ENCODE assay signal across 21 cellular contexts in the genomic region with DNA sequence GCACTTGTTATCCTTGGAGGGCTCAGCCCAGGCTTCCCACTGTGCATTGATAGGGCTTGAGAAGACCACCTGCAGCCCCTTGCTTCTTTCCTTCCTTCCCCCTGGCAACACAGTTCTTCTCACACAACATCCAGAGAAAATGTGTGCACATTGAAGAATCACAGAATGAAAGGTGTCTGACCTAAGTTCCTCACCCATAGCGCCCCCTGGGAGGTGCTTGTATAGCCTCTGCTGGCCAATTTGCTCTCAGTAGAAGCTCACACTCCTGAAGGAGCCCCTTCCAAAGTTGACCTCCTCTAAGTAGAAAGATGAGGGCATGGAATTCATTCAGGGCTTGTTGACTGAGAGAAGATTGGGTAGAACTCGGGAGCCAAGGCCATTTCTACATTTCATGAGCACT.
DNase-seq lines count a peak whose midpoint lies in the region; ATAC-seq and TF ChIP-seq lines count a peak whose summit lies in the region.
"Had no signal": no experiment of that assay in that cellular context is flagged by ENCODE, and none has a peak within 500 bp of the region (broad histone marks: within the 10 kb centered on the region; RNA-seq: fewer than 3 reads in every experiment).

No MANE protein-coding gene starts in this region.

- H3K27me3 ChIP-seq in neural progenitor cell (no peaks in the 10 kb centered on the region), esophagus squamous epithelium (no peaks in the 10 kb centered on the region)
- H3K27me3 ChIP-seq: heart left ventricle, tibial artery had no signal

- ATAC-seq in WTC11: peak; percentile 74
- ATAC-seq in HG02610 (IDR thresholded peaks at IDR 0.05; ENCODE audit: unreplicated experiment): no peak
- no peak for ATAC-seq in GM19467 (IDR thresholded peaks at IDR 0.05; ENCODE audit: unreplicated experiment)
- ATAC-seq: heart left ventricle had no signal

- H3K4me3 Mint-ChIP-seq in WTC11: no peak overlapping the region
- no peak overlapping the region for H3K4me3 Mint-ChIP-seq in neural progenitor cell
- H3K4me3 Mint-ChIP-seq: activated T-helper 1 cell treated with anti-CD3 and anti-CD28 coated beads, Interleukin-12 subunit alpha, Interleukin-12 subunit beta, Interleukin-2, Interleukin-4 antibody, amounts not matched to agents 30 ng/mL and 10 ng/mL and 1 ng/mL, durations not matched to agents 14 hours and 24 hours and 36 hours; CD4-positive, CD25-positive, alpha-beta regulatory T cell; IgD-negative memory B cell had no signal

- no peak overlapping the region for H3K4me3 ChIP-seq in neural progenitor cell
- no peak overlapping the region for H3K4me3 ChIP-seq in esophagus squamous epithelium
- H3K4me3 ChIP-seq: heart left ventricle, left ventricle myocardium inferior, tibial artery had no signal

- TF ChIP-seq POLR2A in esophagus squamous epithelium (IDR thresholded peaks at IDR 0.05): no peak

- CTCF ChIA-PET in WTC11 (lab: Charles Lee): interaction anchor here (0.6 to 1.1 kb wide), 6 partner anchors 10 to 26 kb away, joined by 3 to 5 read pairs (median 3); no protein-coding TSS in a partner anchor

- no peaks in the 10 kb centered on the region for H3K4me1 ChIP-seq in neural progenitor cell
- no peaks in the 10 kb centered on the region for H3K4me1 ChIP-seq in esophagus squamous epithelium
- H3K4me1 ChIP-seq: heart left ventricle, left ventricle myocardium inferior had no signal

- H3F3A ChIP-seq in neural progenitor cell (ENCODE audit: low read depth): no peaks in the 10 kb centered on the region

- intact Hi-C loops in esophagus squamous epithelium (cut with DNase I): no loop called here

- H4K20me1 ChIP-seq in neural progenitor cell (ENCODE audit: low read depth): no peaks in the 10 kb centered on the region

- H3K4me1 Mint-ChIP-seq in WTC11 (peaks cover 7% of the 10 kb centered on the region), neural progenitor cell (peaks cover 10% of the 10 kb centered on the region)
- H3K4me1 Mint-ChIP-seq: CD4-positive, CD25-positive, alpha-beta regulatory T cell; IgD-negative memory B cell; naive B cell had no signal

- H3K27ac Mint-ChIP-seq in WTC11 (no peak overlapping the region), neural progenitor cell (no peak overlapping the region)
- H3K27ac Mint-ChIP-seq: activated T-helper 1 cell treated with anti-CD3 and anti-CD28 coated beads, Interleukin-12 subunit alpha, Interleukin-12 subunit beta, Interleukin-2, Interleukin-4 antibody, amounts not matched to agents 30 ng/mL and 10 ng/mL and 1 ng/mL, durations not matched to agents 14 hours and 24 hours and 36 hours; CD4-positive, CD25-positive, alpha-beta regulatory T cell; IgD-negative memory B cell; naive B cell had no signal

- DNase-seq in DMS 273 (lab: John Stamatoyannopoulos, UW; ENCODE audit: unreplicated experiment) (peak; percentile 65), DMS 273 treated with DMSO at 0.1 percent for 48 hours (lab: John Stamatoyannopoulos, UW) (no peak), HT-29 (ENCODE audit: low spot score) (peak; percentile 22), WTC11 (ENCODE audit: low spot score) (peak; percentile 66), neural progenitor cell (ENCODE audit: low spot score) (peak; percentile 54), esophagus squamous epithelium (lab: John Stamatoyannopoulos, UW) (no peak)
- DNase-seq: 8988T; amniotic stem cell; CD4-positive, CD25-positive, alpha-beta regulatory T cell; GOT3; heart left ventricle; left ventricle myocardium inferior; naive B cell; NCI-H1436 treated with DMSO at 0.1 percent for 48 hours; tibial artery had no signal

- 14 to 80% methylated on average over 1 to 2 of the region's 2 CpGs for WGBS in esophagus squamous epithelium, 2 donors

- no peak overlapping the region for H3K9ac ChIP-seq in neural progenitor cell

- H3K9me3 ChIP-seq in neural progenitor cell (ENCODE audit: low read depth) (no peaks in the 10 kb centered on the region), esophagus squamous epithelium (no peaks in the 10 kb centered on the region)
- H3K9me3 ChIP-seq: heart left ventricle, left ventricle myocardium inferior, tibial artery had no signal

- no peak overlapping the region for H3K4me2 ChIP-seq in neural progenitor cell

- H3K36me3 ChIP-seq in neural progenitor cell (peaks cover under 1% of the 10 kb centered on the region), esophagus squamous epithelium (no peaks in the 10 kb centered on the region)
- H3K36me3 ChIP-seq: heart left ventricle, left ventricle myocardium inferior, tibial artery had no signal

- H2AFZ ChIP-seq in neural progenitor cell (replicated peaks): no peak overlapping the region

- H3K27ac ChIP-seq in neural progenitor cell: no peak overlapping the region
- no peak overlapping the region for H3K27ac ChIP-seq in esophagus squamous epithelium
- H3K27ac ChIP-seq: epithelial cell of prostate, heart left ventricle, left ventricle myocardium inferior, RWPE1, tibial artery had no signal

- POLR2A ChIA-PET in WTC11 (lab: Charles Lee): no interaction called here

- H3K27me3 Mint-ChIP-seq in WTC11 (ENCODE audit: low read depth) (no peaks in the 10 kb centered on the region), neural progenitor cell (ENCODE audit: insufficient read depth, low read depth) (no peaks in the 10 kb centered on the region)
- H3K27me3 Mint-ChIP-seq: CD4-positive, CD25-positive, alpha-beta regulatory T cell; IgD-negative memory B cell; naive B cell had no signal

- TF ChIP-seq CTCF in WTC11 (IDR thresholded peaks at IDR 0.05): no peak
- peak; percentile 56 for TF ChIP-seq CTCF in neural progenitor cell (IDR thresholded peaks at IDR 0.05)
- no peak for TF ChIP-seq CTCF in esophagus squamous epithelium (IDR thresholded peaks at IDR 0.05)

- H3K9me3 Mint-ChIP-seq in WTC11 (peaks cover 3% of the 10 kb centered on the region), neural progenitor cell (no peaks in the 10 kb centered on the region)

- peaks cover 2% of the 10 kb centered on the region for H3K36me3 Mint-ChIP-seq in WTC11
- H3K36me3 Mint-ChIP-seq in neural progenitor cell: peaks cover 6% of the 10 kb centered on the region
- H3K36me3 Mint-ChIP-seq: CD4-positive, CD25-positive, alpha-beta regulatory T cell; naive B cell had no signal

- H3K79me2 ChIP-seq in neural progenitor cell (ENCODE audit: low read depth): no peaks in the 10 kb centered on the region

TF ChIP-seq in WTC11, 78 proteins besides CTCF, POLR2A, EP300 and RAD21 (continues in another document):
- TF ChIP-seq STAT6 (CRISPR knock-in tag; conservative IDR thresholded peaks at IDR 0.05; ENCODE audit: low read depth) (no peak), ZNF317 (CRISPR knock-in tag; IDR thresholded peaks at IDR 0.05; ENCODE audit: borderline replicate concordance, low read depth) (no peak), ZNF121 (CRISPR knock-in tag; IDR thresholded peaks at IDR 0.05) (no peak), FOXK1 (CRISPR knock-in tag; IDR thresholded peaks at IDR 0.05) (no peak), TP53 (CRISPR knock-in tag; IDR thresholded peaks at IDR 0.05) (no peak), CREM (CRISPR knock-in tag; IDR thresholded peaks at IDR 0.05) (no peak), MLX (CRISPR knock-in tag; IDR thresholded peaks at IDR 0.05) (no peak), ZBTB43 (CRISPR knock-in tag; IDR thresholded peaks at IDR 0.05) (no peak)
- TF ChIP-seq, protein P1, sequence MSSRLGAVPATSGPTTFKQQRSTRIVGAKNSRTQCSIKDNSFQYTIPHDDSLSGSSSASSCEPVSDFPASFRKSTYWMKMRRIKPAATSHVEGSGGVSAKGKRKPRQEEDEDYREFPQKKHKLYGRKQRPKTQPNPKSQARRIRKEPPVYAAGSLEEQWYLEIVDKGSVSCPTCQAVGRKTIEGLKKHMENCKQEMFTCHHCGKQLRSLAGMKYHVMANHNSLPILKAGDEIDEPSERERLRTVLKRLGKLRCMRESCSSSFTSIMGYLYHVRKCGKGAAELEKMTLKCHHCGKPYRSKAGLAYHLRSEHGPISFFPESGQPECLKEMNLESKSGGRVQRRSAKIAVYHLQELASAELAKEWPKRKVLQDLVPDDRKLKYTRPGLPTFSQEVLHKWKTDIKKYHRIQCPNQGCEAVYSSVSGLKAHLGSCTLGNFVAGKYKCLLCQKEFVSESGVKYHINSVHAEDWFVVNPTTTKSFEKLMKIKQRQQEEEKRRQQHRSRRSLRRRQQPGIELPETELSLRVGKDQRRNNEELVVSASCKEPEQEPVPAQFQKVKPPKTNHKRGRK (CRISPR knock-in tag; IDR thresholded peaks at IDR 0.05; ENCODE audit: borderline replicate concordance): no peak

Comparison
In these comparisons a context has a peak if more than half of its experiments do, and no peak if none do; other contexts are left out.
1. DNase-seq: peak in DMS 273 (single experiment), HT-29 (single experiment), WTC11 (single experiment) and neural progenitor cell (single experiment); none in DMS 273 treated with DMSO at 0.1 percent for 48 hours (single experiment) and esophagus squamous epithelium (single experiment).